Comparison of ENCODE assay signal across 9 cellular contexts in the genomic region with DNA sequence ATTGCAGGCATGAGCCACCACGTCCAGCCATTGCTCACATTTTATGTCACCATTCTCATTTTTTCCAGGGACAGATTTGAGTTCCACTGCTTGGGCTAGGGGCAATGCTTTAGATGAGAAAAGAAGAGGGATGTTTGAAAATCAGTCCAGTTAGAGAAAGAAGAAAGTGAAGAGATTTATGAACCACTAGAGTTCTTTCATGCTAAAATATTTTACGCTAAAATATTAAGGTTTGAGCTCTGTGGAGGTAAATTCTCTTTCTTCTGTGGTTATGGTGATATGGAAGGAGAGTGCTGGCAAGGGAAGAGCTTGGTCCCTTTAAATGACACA. TPM values are rescaled to one million over a fixed set of nuclear protein-coding genes. Genes with fewer than 3 reads are reported as not detected.
DNase-seq lines count a peak whose midpoint lies in the region; ATAC-seq and TF ChIP-seq lines count a peak whose summit lies in the region.
"Had no signal": no experiment of that assay in that cellular context is flagged by ENCODE, and none has a peak within 500 bp of the region (broad histone marks: within the 10 kb centered on the region; RNA-seq: fewer than 3 reads in every experiment).

No MANE protein-coding gene starts in this region.

- POLR2A ChIA-PET in activated naive CD8-positive, alpha-beta T cell treated with anti-CD3 and anti-CD28 coated beads, Interleukin-2, amount 10 ng/mL, durations not matched to agents 7 days and 5 days (lab: Charles Lee) = interaction anchor here (1.5 kb wide), 1 partner anchor 290 kb away, joined by 3 read pairs; a partner anchor contains a TSS

- no peaks in the 10 kb centered on the region for H3K36me3 Mint-ChIP-seq in activated naive CD8-positive, alpha-beta T cell treated with anti-CD3 and anti-CD28 coated beads, Interleukin-2, amount 10 ng/mL, durations not matched to agents 7 days and 5 days
- H3K36me3 Mint-ChIP-seq in activated naive CD8-positive, alpha-beta T cell treated with anti-CD3 and anti-CD28 coated beads, Interleukin-2, amount 50 U/mL, for 24 hours (ENCODE audit: low read depth) = no peaks in the 10 kb centered on the region
- no peaks in the 10 kb centered on the region for H3K36me3 Mint-ChIP-seq in effector memory CD8-positive, alpha-beta T cell (ENCODE audit: insufficient read depth)
- no peaks in the 10 kb centered on the region for H3K36me3 Mint-ChIP-seq in naive B cell
- no peaks in the 10 kb centered on the region for H3K36me3 Mint-ChIP-seq in type B pancreatic cell

- H3K27me3 Mint-ChIP-seq in activated naive CD8-positive, alpha-beta T cell treated with anti-CD3 and anti-CD28 coated beads, Interleukin-2, amount 10 ng/mL, durations not matched to agents 7 days and 5 days = peaks cover 4% of the 10 kb centered on the region
- no peaks in the 10 kb centered on the region for H3K27me3 Mint-ChIP-seq in activated naive CD8-positive, alpha-beta T cell treated with anti-CD3 and anti-CD28 coated beads, Interleukin-2, amount 50 U/mL, for 24 hours
- H3K27me3 Mint-ChIP-seq in effector memory CD8-positive, alpha-beta T cell = peaks cover 0 to 6% of the 10 kb centered on the region in 2 donors
- H3K27me3 Mint-ChIP-seq in naive B cell (peaks cover 0 to 4% (median 4%) of the 10 kb centered on the region in 3 donors), type B pancreatic cell (no peaks in the 10 kb centered on the region)

- ATAC-seq in activated naive CD8-positive, alpha-beta T cell treated with anti-CD3 and anti-CD28 coated beads, Interleukin-2, amount 10 ng/mL, durations not matched to agents 7 days and 5 days (ENCODE audit: low read depth) = no peak
- no peak for ATAC-seq in activated naive CD8-positive, alpha-beta T cell treated with anti-CD3 and anti-CD28 coated beads, Interleukin-2, amount 50 U/mL, for 24 hours
- no peak for ATAC-seq in effector memory CD8-positive, alpha-beta T cell (replicated peaks)
- ATAC-seq in naive B cell (ENCODE audit: low read depth in 2 of 2) = no peak
- ATAC-seq in HG03039 (IDR thresholded peaks at IDR 0.05; ENCODE audit: unreplicated experiment) = no peak

- H3K4me1 Mint-ChIP-seq in activated naive CD8-positive, alpha-beta T cell treated with anti-CD3 and anti-CD28 coated beads, Interleukin-2, amount 10 ng/mL, durations not matched to agents 7 days and 5 days = peaks cover 13% of the 10 kb centered on the region
- peaks cover 7% of the 10 kb centered on the region for H3K4me1 Mint-ChIP-seq in activated naive CD8-positive, alpha-beta T cell treated with anti-CD3 and anti-CD28 coated beads, Interleukin-2, amount 50 U/mL, for 24 hours
- peaks cover 6 to 8% of the 10 kb centered on the region in 2 donors for H3K4me1 Mint-ChIP-seq in effector memory CD8-positive, alpha-beta T cell (ENCODE audit: low read depth in 2 of 2)
- peaks cover 9% of the 10 kb centered on the region in 3 donors for H3K4me1 Mint-ChIP-seq in naive B cell
- H3K4me1 Mint-ChIP-seq in type B pancreatic cell (ENCODE audit: unreplicated experiment) = no peaks in the 10 kb centered on the region

- peak overlapping the region; percentile 62 for H3K4me3 Mint-ChIP-seq in activated naive CD8-positive, alpha-beta T cell treated with anti-CD3 and anti-CD28 coated beads, Interleukin-2, amount 10 ng/mL, durations not matched to agents 7 days and 5 days
- no peak overlapping the region for H3K4me3 Mint-ChIP-seq in activated naive CD8-positive, alpha-beta T cell treated with anti-CD3 and anti-CD28 coated beads, Interleukin-2, amount 50 U/mL, for 24 hours
- H3K4me3 Mint-ChIP-seq in effector memory CD8-positive, alpha-beta T cell = peak overlapping the region; percentile 44 to 46
- H3K4me3 Mint-ChIP-seq in naive B cell = peak overlapping the region in 5 of 8 donors; percentile 45 to 77 (median 71)
- H3K4me3 Mint-ChIP-seq in type B pancreatic cell = peak overlapping the region; percentile 80

- peak overlapping the region; percentile 67 for H3K27ac Mint-ChIP-seq in activated naive CD8-positive, alpha-beta T cell treated with anti-CD3 and anti-CD28 coated beads, Interleukin-2, amount 10 ng/mL, durations not matched to agents 7 days and 5 days
- no peak overlapping the region for H3K27ac Mint-ChIP-seq in activated naive CD8-positive, alpha-beta T cell treated with anti-CD3 and anti-CD28 coated beads, Interleukin-2, amount 50 U/mL, for 24 hours
- H3K27ac Mint-ChIP-seq in effector memory CD8-positive, alpha-beta T cell = peak overlapping the region in 1 of 2 donors; percentile 54
- H3K27ac Mint-ChIP-seq in naive B cell (peak overlapping the region in 3 of 6 donors; percentile 22 to 83 (median 79)), type B pancreatic cell (no peak overlapping the region)

- no peaks in the 10 kb centered on the region for H3K9me3 Mint-ChIP-seq in activated naive CD8-positive, alpha-beta T cell treated with anti-CD3 and anti-CD28 coated beads, Interleukin-2, amount 10 ng/mL, durations not matched to agents 7 days and 5 days
- no peaks in the 10 kb centered on the region for H3K9me3 Mint-ChIP-seq in activated naive CD8-positive, alpha-beta T cell treated with anti-CD3 and anti-CD28 coated beads, Interleukin-2, amount 50 U/mL, for 24 hours
- H3K9me3 Mint-ChIP-seq in effector memory CD8-positive, alpha-beta T cell = no peaks in the 10 kb centered on the region
- H3K9me3 Mint-ChIP-seq in naive B cell (peaks cover 0 to 2% (median 0%) of the 10 kb centered on the region in 7 donors), type B pancreatic cell (no peaks in the 10 kb centered on the region)

- no peak for DNase-seq in activated naive CD8-positive, alpha-beta T cell treated with anti-CD3 and anti-CD28 coated beads, Interleukin-2, amount 10 ng/mL, durations not matched to agents 7 days and 5 days
- DNase-seq in activated naive CD8-positive, alpha-beta T cell treated with anti-CD3 and anti-CD28 coated beads, Interleukin-2, amount 50 U/mL, for 24 hours = no peak
- DNase-seq in effector memory CD8-positive, alpha-beta T cell = no peak
- DNase-seq in naive B cell (no peak), type B pancreatic cell (ENCODE audit: extremely low spot score, unreplicated experiment) (no peak), AG08396 (ENCODE audit: low spot score) (no peak)
- DNase-seq in stimulated activated naive CD4-positive, alpha-beta T cell treated with Interleukin-2 at 50 U/mL for 16 hours (lab: John Stamatoyannopoulos, UW) = no peak
- DNase-seq: occipital lobe had no signal

- TF ChIP-seq CTCF in type B pancreatic cell (conservative IDR thresholded peaks at IDR 0.05) = no peak

RNA-seq across cellular contexts. Expression of a gene that starts 21.5 kb away (rescaled TPM):
- total RNA-seq in activated naive CD8-positive, alpha-beta T cell treated with anti-CD3 and anti-CD28 coated beads, Interleukin-2, amount 10 ng/mL, durations not matched to agents 7 days and 5 days = 10 to 100 TPM in 1 of 2 experiments, 1 to 10 TPM in 1; 9.8 to 12.5 TPM
- polyA plus RNA-seq in naive B cell (ENCODE audit: low read depth in 6 of 6) = 10 to 100 TPM in 5 of 6 donors, 1 to 10 TPM in 1; 8.9 to 26.9 (median 19.3) TPM
- 21.9 and 35.8 TPM in 2 replicates for total RNA-seq in type B pancreatic cell (ENCODE audit: low replicate concordance)
